In genomic region chr12:71447691-71448660, GRCh38 we compare ENCODE assay signal across 18 cellular contexts. TPM values are rescaled to one million over a fixed set of nuclear protein-coding genes. Genes with fewer than 3 reads are reported as not detected.
DNase-seq lines count a peak whose midpoint lies in the region; ATAC-seq and TF ChIP-seq lines count a peak whose summit lies in the region.
"Had no signal": no experiment of that assay in that cellular context is flagged by ENCODE, and none has a peak within 500 bp of the region (broad histone marks: within the 10 kb centered on the region; RNA-seq: fewer than 3 reads in every experiment).

No MANE protein-coding gene starts in this region.

- H4K20me1 ChIP-seq in BLaER1, result no peaks in the 10 kb centered on the region

- intact Hi-C loops in adrenal gland (cut with DNase I), result no loop called here

- DNase-seq in amygdala (lab: John Stamatoyannopoulos, UW) (peak in 30 of 56 donors; percentile 2 to 57 (median 24)), hippocampal formation (lab: John Stamatoyannopoulos, UW) (peak; percentile 45 to 55), osteocyte (ENCODE audit: extremely low spot score, unreplicated experiment) (no peak), adrenal gland (no peak), HK-2 (ENCODE audit: unreplicated experiment) (no peak)
- DNase-seq: activated CD4-positive, alpha-beta T cell treated with anti-CD3 and anti-CD28 coated beads, Interleukin-2, amount 10 ng/mL, durations not matched to agents 7 days and 5 days; activated naive CD4-positive, alpha-beta T cell; COR-L47; erythroblast; glutamatergic neuron; NCI-H1105 treated with DMSO at 0.1 percent for 48 hours; stimulated activated CD4-positive, alpha-beta T cell treated with anti-CD3 and anti-CD28 coated beads, Interleukin-4, amount 100 ng/mL, for 1 hour; testis had no signal

- no peak overlapping the region for H3K9ac ChIP-seq in BLaER1

- peaks cover 13% of the 10 kb centered on the region for H3K36me3 Mint-ChIP-seq in osteocyte (ENCODE audit: unreplicated experiment)
- H3K36me3 Mint-ChIP-seq: memory B cell had no signal

- peaks cover 60% of the 10 kb centered on the region for H3K4me1 Mint-ChIP-seq in osteocyte (ENCODE audit: unreplicated experiment)
- H3K4me1 Mint-ChIP-seq: activated CD4-positive, alpha-beta T cell treated with anti-CD3 and anti-CD28 coated beads, Interleukin-2, amount 10 ng/mL, durations not matched to agents 7 days and 5 days; memory B cell had no signal

- H3K4me3 Mint-ChIP-seq in osteocyte (ENCODE audit: unreplicated experiment), result peak overlapping the region; percentile 56
- H3K4me3 Mint-ChIP-seq: activated CD4-positive, alpha-beta T cell treated with anti-CD3 and anti-CD28 coated beads, Interleukin-2, amount 10 ng/mL, durations not matched to agents 7 days and 5 days; memory B cell had no signal

- 74 to 79% (median 75%) methylated on average over 14 of the region's 14 CpGs for whole genome bisulfite sequencing in adrenal gland, 4 donors

- no peak for TF ChIP-seq POLR2A in adrenal gland (IDR thresholded peaks at IDR 0.05)

- H3K36me3 ChIP-seq in BLaER1 (no peaks in the 10 kb centered on the region), adrenal gland (replicated peaks in 1 of 2) (no peaks in the 10 kb centered on the region)

- H3K4me2 ChIP-seq in BLaER1, result peak overlapping the region; percentile 68

- peak overlapping the region; percentile 93 for H3K27ac Mint-ChIP-seq in osteocyte (ENCODE audit: unreplicated experiment)
- H3K27ac Mint-ChIP-seq: activated CD4-positive, alpha-beta T cell treated with anti-CD3 and anti-CD28 coated beads, Interleukin-2, amount 10 ng/mL, durations not matched to agents 7 days and 5 days; memory B cell had no signal

- no peaks in the 10 kb centered on the region for H3K9me3 Mint-ChIP-seq in osteocyte (ENCODE audit: unreplicated experiment)
- H3K9me3 Mint-ChIP-seq: activated CD4-positive, alpha-beta T cell treated with anti-CD3 and anti-CD28 coated beads, Interleukin-2, amount 10 ng/mL, durations not matched to agents 7 days and 5 days had no signal

- H3K27me3 ChIP-seq in BLaER1, result peaks cover 5% of the 10 kb centered on the region; the same call in 1 of the 2 replicates
- no peaks in the 10 kb centered on the region for H3K27me3 ChIP-seq in adrenal gland
- H3K27me3 ChIP-seq: testis had no signal

- H3K9me3 ChIP-seq in BLaER1 (peaks cover 8% of the 10 kb centered on the region; the same call in 1 of the 2 replicates), adrenal gland (replicated peaks in 1 of 3) (no peaks in the 10 kb centered on the region)
- H3K9me3 ChIP-seq: testis had no signal

- H3K4me3 ChIP-seq in BLaER1, result no peak overlapping the region
- H3K4me3 ChIP-seq in adrenal gland, result no peak overlapping the region
- H3K4me3 ChIP-seq: testis had no signal

- ATAC-seq in GM18511 (IDR thresholded peaks at IDR 0.05; ENCODE audit: unreplicated experiment) (no peak), GM18868 (IDR thresholded peaks at IDR 0.05; ENCODE audit: unreplicated experiment) (no peak)

- no peak for TF ChIP-seq CTCF in osteocyte (IDR thresholded peaks at IDR 0.05)
- no peak for TF ChIP-seq CTCF in adrenal gland (IDR thresholded peaks at IDR 0.05)

- H3K27ac ChIP-seq in BLaER1 (no peak overlapping the region), adrenal gland (no peak overlapping the region)
- H3K27ac ChIP-seq: testis had no signal

- no peaks in the 10 kb centered on the region for H3K27me3 Mint-ChIP-seq in osteocyte (ENCODE audit: unreplicated experiment)

- H3K4me1 ChIP-seq in BLaER1, result peaks cover 27% of the 10 kb centered on the region
- H3K4me1 ChIP-seq in adrenal gland (replicated peaks in 1 of 2), result no peaks in the 10 kb centered on the region
- H3K4me1 ChIP-seq: testis had no signal

RNA-seq across cellular contexts. Expression of gene LGR5, which starts 8.4 kb away (rescaled TPM):
- total RNA-seq in osteocyte (55.8 and 56.4 TPM in 2 replicates), adrenal gland (1 to 10 TPM in 7 of 8 donors, under 1 TPM in 1; 0.39 to 3.4 (median 2.1) TPM)
- 1 to 10 TPM in 2 of 3 donors, under 1 TPM in 1; 0.66 to 6.1 (median 3.5) TPM for polyA plus RNA-seq in adrenal gland
- total RNA-seq: activated CD4-positive, alpha-beta T cell treated with anti-CD3 and anti-CD28 coated beads, Interleukin-2, amount 10 ng/mL, durations not matched to agents 7 days and 5 days had no signal
- polyA plus RNA-seq: AG04450 had no signal

Comparison
In these comparisons a context has a peak if more than half of its experiments do, and no peak if none do; other contexts are left out.
1. DNase-seq: peak in amygdala (30 of 56) and hippocampal formation (2 of 2); none in osteocyte (single experiment), adrenal gland (0 of 7) and HK-2 (single experiment).
2. RNA of gene LGR5, which starts 8.4 kb away (total RNA-seq): 55.8 to 56.4 TPM in osteocyte; 0.39 to 3.4 TPM in adrenal gland; every median in the first group is over 10 times any median in the second.